In the genomic region with DNA sequence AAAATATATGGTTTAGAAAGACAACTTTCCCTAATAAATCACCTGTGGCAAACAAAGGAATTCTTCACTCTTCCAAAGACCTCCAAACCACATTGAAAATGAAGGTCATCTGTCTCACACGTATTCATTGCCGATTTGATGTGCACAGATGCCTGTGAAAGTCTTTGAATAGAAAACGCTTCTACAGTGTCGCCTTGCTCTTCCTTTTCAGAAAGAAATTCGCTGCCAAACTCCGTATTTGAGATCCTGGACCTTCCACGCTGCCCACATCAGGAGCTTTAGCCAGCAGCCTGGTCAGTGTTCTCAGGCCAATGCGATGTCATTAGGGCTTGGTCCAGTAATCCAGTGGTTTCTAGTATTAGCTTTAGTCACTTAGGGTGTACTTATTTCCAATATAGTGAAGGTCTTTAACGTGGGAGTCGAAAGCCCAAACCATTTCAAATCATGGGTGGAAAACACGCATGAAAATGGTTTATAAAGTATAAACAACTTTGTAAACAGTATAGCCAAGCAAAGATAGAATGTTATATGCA, we compare ENCODE assay signal across 8 cellular contexts. TPM values are rescaled to one million over a fixed set of nuclear protein-coding genes. Genes with fewer than 3 reads are reported as not detected.
A peak's percentile ranks its signal among the peaks of the same experiment; 100 is the strongest.
DNase-seq lines count a peak whose midpoint lies in the region; ATAC-seq and TF ChIP-seq lines count a peak whose summit lies in the region.

No MANE protein-coding gene starts in this region.

- H3K36me3 ChIP-seq in BJ (ENCODE audit: control insufficient read depth, insufficient read depth, low read length) = no peaks in the 10 kb centered on the region
- H3K36me3 ChIP-seq in NT2/D1 (ENCODE audit: insufficient read depth, insufficient read length, low read length) = no peaks in the 10 kb centered on the region
- no peaks in the 10 kb centered on the region for H3K36me3 ChIP-seq in endocrine pancreas (ENCODE audit: control insufficient read depth, insufficient read depth, low read length)
- H3K36me3 ChIP-seq in neuron (ENCODE audit: insufficient read depth, low read length) = no peaks in the 10 kb centered on the region

- no peaks in the 10 kb centered on the region for H3K4me1 ChIP-seq in NT2/D1 (ENCODE audit: insufficient read depth, insufficient read length)
- H3K4me1 ChIP-seq in endocrine pancreas (ENCODE audit: control insufficient read depth, insufficient read depth, low read length) = no peaks in the 10 kb centered on the region
- peaks cover 4% of the 10 kb centered on the region for H3K4me1 ChIP-seq in neuron (ENCODE audit: insufficient read depth, low read length)

- peak overlapping the region; percentile 54 for H3K4me3 ChIP-seq in BJ (ENCODE audit: low read depth, low read length)
- H3K4me3 ChIP-seq in NT2/D1 (ENCODE audit: insufficient read length, low read depth) = peak overlapping the region; percentile 38
- peak overlapping the region; percentile 89 for H3K4me3 ChIP-seq in endocrine pancreas (ENCODE audit: control insufficient read depth, insufficient read depth, low read length)
- H3K4me3 ChIP-seq in neuron (ENCODE audit: low read length) = peak overlapping the region; percentile 57

- peak overlapping the region; percentile 83 for H2AFZ ChIP-seq in neuron (ENCODE audit: low read depth, low read length)

- ATAC-seq in HG02798 (IDR thresholded peaks at IDR 0.05; ENCODE audit: poor library complexity, unreplicated experiment) = no peak
- ATAC-seq in HG03108 (IDR thresholded peaks at IDR 0.05; ENCODE audit: unreplicated experiment) = no peak

- DNase-seq in BJ (ENCODE audit: low read depth) (no peak), NT2/D1 (ENCODE audit: low read depth, low spot score) (no peak), Kasumi-1 (lab: John Stamatoyannopoulos, UW) (no peak), UCSD-AML1 (lab: John Stamatoyannopoulos, UW; ENCODE audit: unreplicated experiment) (no peak)

- H3K27me3 ChIP-seq in BJ (ENCODE audit: control insufficient read depth, insufficient read depth, low read length) = peaks cover 2% of the 10 kb centered on the region; the same call in 1 of the 2 replicates
- no peaks in the 10 kb centered on the region for H3K27me3 ChIP-seq in NT2/D1 (ENCODE audit: insufficient read depth, insufficient read length)
- H3K27me3 ChIP-seq in endocrine pancreas (ENCODE audit: control insufficient read depth, insufficient read depth, low read length) = no peaks in the 10 kb centered on the region
- no peaks in the 10 kb centered on the region for H3K27me3 ChIP-seq in neuron (ENCODE audit: insufficient read depth, low read length)

- POLR2A ChIA-PET in BJ (lab: Charles Lee) = no interaction called here

- CTCF ChIA-PET in BJ (lab: Yijun Ruan, JAX) = interaction anchor here (0.6 to 6.4 kb wide), 26 partner anchors 10 to 376 kb away, joined by 3 to 65 read pairs (median 4); partner anchors contain the start of gene SPINK2

- TF ChIP-seq CTCF in BJ (IDR thresholded peaks at IDR 0.05; ENCODE audit: insufficient read depth, low read depth, low read length) = no peak

- H3K9ac ChIP-seq in NT2/D1 (ENCODE audit: insufficient read length, low read depth) (no peak overlapping the region), endocrine pancreas (ENCODE audit: control insufficient read depth, insufficient read depth, low read length) (peak overlapping the region; percentile 79)

- no peaks in the 10 kb centered on the region for H3K9me3 ChIP-seq in NT2/D1 (ENCODE audit: insufficient read depth, low read length)
- no peaks in the 10 kb centered on the region for H3K9me3 ChIP-seq in endocrine pancreas (ENCODE audit: control insufficient read depth, low read length)
- H3K9me3 ChIP-seq in neuron (ENCODE audit: low read length) = no peaks in the 10 kb centered on the region

RNA-seq across cellular contexts. Expression of gene SPINK2, which starts 22.1 kb away (rescaled TPM):
- polyA plus RNA-seq in BJ (2011; rRNA removed) = not detected in 2 replicates
- not detected in 2 replicates for polyA minus RNA-seq in BJ (2011; rRNA and poly(A)+ RNA removed)

Comparison
In these comparisons a context has a peak if more than half of its experiments do, and no peak if none do; other contexts are left out.
1. H3K4me3 ChIP-seq: peak in every context shown above with its lines; median percentile 89 in endocrine pancreas; 57 in neuron; 54 in BJ; 38 in NT2/D1.